Comparison of ENCODE assay signal across 25 cellular contexts in the genomic region with DNA sequence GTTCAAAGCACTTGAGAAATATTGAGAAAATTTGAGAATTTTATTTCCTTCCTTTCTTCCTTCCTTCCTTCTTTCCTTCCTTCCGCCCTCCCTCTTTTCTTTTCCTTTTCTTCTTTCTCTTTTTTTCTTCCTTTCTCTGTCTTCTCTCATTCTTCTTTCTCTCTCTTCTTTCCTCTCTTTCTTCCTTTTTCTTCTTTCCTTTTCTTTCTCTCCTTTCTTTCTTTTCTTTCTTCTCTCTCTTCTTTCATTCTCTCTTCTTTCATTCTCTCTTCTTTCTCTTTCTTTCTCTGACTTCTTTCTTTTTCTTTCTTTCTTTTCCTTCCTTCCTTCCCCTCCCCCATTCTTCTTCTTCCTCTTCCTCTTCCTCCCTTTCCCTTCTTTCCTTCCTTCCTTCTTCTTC. TPM values are rescaled to one million over a fixed set of nuclear protein-coding genes. Genes with fewer than 3 reads are reported as not detected.
A peak's percentile ranks its signal among the peaks of the same experiment; 100 is the strongest.
DNase-seq lines count a peak whose midpoint lies in the region; ATAC-seq, FAIRE-seq and TF ChIP-seq lines count a peak whose summit lies in the region.
"Had no signal": no experiment of that assay in that cellular context is flagged by ENCODE, and none has a peak within 500 bp of the region (broad histone marks: within the 10 kb centered on the region; RNA-seq: fewer than 3 reads in every experiment).

No MANE protein-coding gene starts in this region.

- no peaks in the 10 kb centered on the region for H4K20me1 ChIP-seq in K562 (replicated peaks; ENCODE audit: control insufficient read depth, insufficient read depth, low read length)

- H3K9ac ChIP-seq in K562 (ENCODE audit: insufficient read depth in 1 of 2, low read depth in 2 of 2, low read length in 2 of 2), result no peak overlapping the region
- H3K9ac ChIP-seq: BLaER1 treated with 17β-estradiol and CSF1 and Interleukin-3, amounts not matched to agents 10 nM and 100 nM had no signal

- no peaks in the 10 kb centered on the region for H3K36me3 Mint-ChIP-seq in natural killer cell
- H3K36me3 Mint-ChIP-seq in natural killer cell treated with Interleukin-12 subunit alpha and Interleukin-12 subunit beta and Interleukin-15 and Interleukin-18, amount 100 ng/mL, for 72 hours, result no peaks in the 10 kb centered on the region
- H3K36me3 Mint-ChIP-seq in CD8-positive, alpha-beta T cell, result no peaks in the 10 kb centered on the region
- H3K36me3 Mint-ChIP-seq: CD8-positive, alpha-beta memory T cell had no signal

- TF ChIP-seq RAD21 in K562 (CRISPR knock-in tag; conservative IDR thresholded peaks at IDR 0.05 in 1 of 2, IDR thresholded peaks at IDR 0.05 in 1 of 2), result no peak

- H3K36me3 ChIP-seq in CD8-positive, alpha-beta T cell (ENCODE audit: insufficient read depth, low read length), result no peaks in the 10 kb centered on the region
- H3K36me3 ChIP-seq in K562 (ENCODE audit: control insufficient read depth, insufficient read depth, low read length) (no peaks in the 10 kb centered on the region), MG63 (no peaks in the 10 kb centered on the region)

- DNase-seq in natural killer cell (no peak), K562 (ENCODE audit: extremely low read depth in 1 of 4, low spot score in 3 of 4) (no peak), NCI-H510A (lab: John Stamatoyannopoulos, UW) (no peak), MG63 (no peak)
- no peak for DNase-seq in natural killer cell treated with Interleukin-12 subunit alpha and Interleukin-12 subunit beta and Interleukin-15 and Interleukin-18, amount 100 ng/mL, for 72 hours (ENCODE audit: low spot score)
- DNase-seq in CD8-positive, alpha-beta T cell, result no peak
- DNase-seq: 8988T; ACHN; CD4-positive, alpha-beta T cell; CD8-positive, alpha-beta memory T cell; COR-L47; DMS 273 treated with DMSO at 0.1 percent for 48 hours; DMS153; DMS53; DMS79; DND-41; EL; GDM1 had no signal

- H3K4me2 ChIP-seq in K562 (ENCODE audit: insufficient read depth, low read length), result no peak overlapping the region
- H3K4me2 ChIP-seq: BLaER1 treated with 17β-estradiol and CSF1 and Interleukin-3, amounts not matched to agents 10 nM and 100 nM had no signal

- in situ Hi-C loops in K562 (cut with MboI), result no loop called here

- no peak overlapping the region for H3K27ac Mint-ChIP-seq in natural killer cell
- H3K27ac Mint-ChIP-seq in natural killer cell treated with Interleukin-12 subunit alpha and Interleukin-12 subunit beta and Interleukin-15 and Interleukin-18, amount 100 ng/mL, for 72 hours, result no peak overlapping the region
- no peak overlapping the region for H3K27ac Mint-ChIP-seq in CD8-positive, alpha-beta T cell
- H3K27ac Mint-ChIP-seq: CD4-positive, alpha-beta T cell had no signal

- H3K27ac ChIP-seq in CD8-positive, alpha-beta T cell (ENCODE audit: low read depth, low read length), result no peak overlapping the region
- H3K27ac ChIP-seq in K562 (ENCODE audit: extremely low read depth, low read depth, low read length), result no peak overlapping the region
- H3K27ac ChIP-seq: BLaER1 treated with 17β-estradiol and CSF1 and Interleukin-3, amounts not matched to agents 10 nM and 100 nM; C4-2B had no signal

- no CpG with 5 or more reads among the region's 1 CpG for WGBS in K562 (ENCODE audit: insufficient coverage, low coverage, missing lambda C conversion rate)

- no peak for FAIRE-seq in K562 (lab: Jason Lieb, UNC)
- FAIRE-seq: A204.1, GM12878, GM12892, GM18507 had no signal

- CTCF ChIA-PET in CD8-positive, alpha-beta T cell (lab: Charles Lee), result no interaction called here
- CTCF ChIA-PET in K562 (lab: Yijun Ruan, JAX; ENCODE audit: low intra/inter-chr PET ratio), result no interaction called here

- no peak overlapping the region for H3K4me3 ChIP-seq in CD8-positive, alpha-beta T cell (ENCODE audit: low read depth, low read length)
- H3K4me3 ChIP-seq in K562 (no peak overlapping the region), MG63 (no peak overlapping the region)
- H3K4me3 ChIP-seq: BLaER1 treated with 17β-estradiol and CSF1 and Interleukin-3, amounts not matched to agents 10 nM and 100 nM; GM12878 had no signal

- H2AFZ ChIP-seq in K562 (ENCODE audit: low read depth, low read length), result no peak overlapping the region

- BruUV-seq in K562 (replicated peaks; lab: Mats Ljungman, UMichigan), result no TSS peak

- ATAC-seq in natural killer cell, result no peak
- ATAC-seq in natural killer cell treated with Interleukin-12 subunit alpha and Interleukin-12 subunit beta and Interleukin-15 and Interleukin-18, amount 100 ng/mL, for 72 hours, result no peak
- no peak for ATAC-seq in CD8-positive, alpha-beta T cell
- no peak for ATAC-seq in K562
- ATAC-seq: GM12878 had no signal

- no peaks in the 10 kb centered on the region for H3K9me3 ChIP-seq in CD8-positive, alpha-beta T cell (ENCODE audit: low read length)
- H3K9me3 ChIP-seq in K562 (replicated peaks; ENCODE audit: control insufficient read depth, insufficient read depth, low read depth, low read length), result no peaks in the 10 kb centered on the region
- H3K9me3 ChIP-seq in MG63, result no peaks in the 10 kb centered on the region

- H3K4me1 ChIP-seq in CD8-positive, alpha-beta T cell (ENCODE audit: insufficient read depth, low read length), result no peaks in the 10 kb centered on the region
- H3K4me1 ChIP-seq in K562 (replicated peaks in 1 of 2; ENCODE audit: control insufficient read depth in 2 of 2, insufficient read depth in 2 of 2, low read length in 2 of 2), result no peaks in the 10 kb centered on the region

- H3K9me3 Mint-ChIP-seq in natural killer cell, result no peaks in the 10 kb centered on the region
- no peaks in the 10 kb centered on the region for H3K9me3 Mint-ChIP-seq in natural killer cell treated with Interleukin-12 subunit alpha and Interleukin-12 subunit beta and Interleukin-15 and Interleukin-18, amount 100 ng/mL, for 72 hours
- H3K9me3 Mint-ChIP-seq in CD8-positive, alpha-beta T cell, result no peaks in the 10 kb centered on the region
- H3K9me3 Mint-ChIP-seq: CD4-positive, alpha-beta T cell had no signal

- intact Hi-C loops in natural killer cell (cut with micrococcal nuclease), result no loop called here
- intact Hi-C loops in CD8-positive, alpha-beta T cell (cut with DNase I, micrococcal nuclease), result no loop called here
- intact Hi-C loops in K562 (cut with micrococcal nuclease), result no loop called here

- no peaks in the 10 kb centered on the region for H3K27me3 ChIP-seq in CD8-positive, alpha-beta T cell (ENCODE audit: insufficient read depth, low read length)
- H3K27me3 ChIP-seq in K562 (ENCODE audit: control insufficient read depth in 2 of 2, insufficient read depth in 2 of 2, low read length in 2 of 2) (peaks cover 0 to 2% of the 10 kb centered on the region in 2 experiments; a peak in 2 of 5 replicates), MG63 (no peaks in the 10 kb centered on the region)
- H3K27me3 ChIP-seq: BLaER1 treated with 17β-estradiol and CSF1 and Interleukin-3, amounts not matched to agents 10 nM and 100 nM had no signal

- no peaks in the 10 kb centered on the region for H3K9me1 ChIP-seq in K562 (ENCODE audit: control insufficient read depth, insufficient read depth, low read length)

- no peak for TF ChIP-seq POLR2A in K562 (conservative IDR thresholded peaks at IDR 0.05)

- H3K27me3 Mint-ChIP-seq in natural killer cell (ENCODE audit: low read depth in 2 of 2), result peaks cover 5 to 9% of the 10 kb centered on the region in 2 donors
- peaks cover 4 to 13% of the 10 kb centered on the region in 2 donors for H3K27me3 Mint-ChIP-seq in natural killer cell treated with Interleukin-12 subunit alpha and Interleukin-12 subunit beta and Interleukin-15 and Interleukin-18, amount 100 ng/mL, for 72 hours
- peaks cover 20% of the 10 kb centered on the region for H3K27me3 Mint-ChIP-seq in CD8-positive, alpha-beta T cell (ENCODE audit: low read depth)

- H3K4me3 Mint-ChIP-seq in natural killer cell, result no peak overlapping the region
- H3K4me3 Mint-ChIP-seq in natural killer cell treated with Interleukin-12 subunit alpha and Interleukin-12 subunit beta and Interleukin-15 and Interleukin-18, amount 100 ng/mL, for 72 hours, result no peak overlapping the region
- H3K4me3 Mint-ChIP-seq in CD8-positive, alpha-beta T cell, result no peak overlapping the region
- H3K4me3 Mint-ChIP-seq: CD4-positive, alpha-beta T cell; CD8-positive, alpha-beta memory T cell had no signal

- H3K4me1 Mint-ChIP-seq in natural killer cell, result no peaks in the 10 kb centered on the region
- H3K4me1 Mint-ChIP-seq in natural killer cell treated with Interleukin-12 subunit alpha and Interleukin-12 subunit beta and Interleukin-15 and Interleukin-18, amount 100 ng/mL, for 72 hours (ENCODE audit: low read depth in 2 of 2), result no peaks in the 10 kb centered on the region
- H3K4me1 Mint-ChIP-seq in CD8-positive, alpha-beta T cell (ENCODE audit: low read depth), result no peaks in the 10 kb centered on the region
- H3K4me1 Mint-ChIP-seq: CD8-positive, alpha-beta memory T cell had no signal

- TF ChIP-seq EP300 in K562 (IDR thresholded peaks at IDR 0.05; ENCODE audit: low read length), result no peak

- POLR2A ChIA-PET in CD8-positive, alpha-beta T cell (lab: Charles Lee), result no interaction called here
- POLR2A ChIA-PET in K562 (lab: Yijun Ruan, JAX), result no interaction called here

- H3K79me2 ChIP-seq in K562 (ENCODE audit: control insufficient read depth, insufficient read depth, low read length), result no peaks in the 10 kb centered on the region

- TF ChIP-seq CTCF in natural killer cell (IDR thresholded peaks at IDR 0.05) (peak; percentile 11), K562 (IDR thresholded peaks at IDR 0.05 in 2 of 3, conservative IDR thresholded peaks at IDR 0.05 in 1 of 3; ENCODE audit: insufficient read depth in 2 of 3, low read depth in 1 of 3, low read length in 3 of 3) (no peak)
- peak; percentile 37 for TF ChIP-seq CTCF in CD8-positive, alpha-beta T cell (IDR thresholded peaks at IDR 0.05)

RNA-seq across cellular contexts. Expression of a gene that starts 44.9 kb away (rescaled TPM):
- total RNA-seq in natural killer cell (under 1 TPM in 1 of 3 donors, not detected in 2; 0.34 TPM), K562 (2014; rRNA removed) (0.53 and 2.0 TPM in 2 replicates), K562 (2014; rRNA removed; fragmentation: Illumina TruSeq; extraction: Trizol) (2.1 and 3.2 TPM in 2 replicates), K562 (2015; rRNA removed; fragmentation: Illumina TruSeq; extraction: Trizol) (1.5 and 2.6 TPM in 2 replicates), K562 (2021) (1.2 and 1.3 TPM in 2 replicates)
- not detected for total RNA-seq in natural killer cell treated with Interleukin-12 subunit alpha and Interleukin-12 subunit beta and Interleukin-15 and Interleukin-18, amount 100 ng/mL, for 72 hours
- total RNA-seq in CD8-positive, alpha-beta T cell, result not detected
- 0.72 and 0.99 TPM in 2 replicates for total RNA-seq in K562 (2011; cell fraction: chromatin; rRNA removed; ENCODE audit: low replicate concordance)
- total RNA-seq in K562 (2011; cell fraction: nucleolus; rRNA removed), result not detected in 2 replicates
- total RNA-seq in K562 (2011; cell fraction: nucleoplasm; rRNA removed), result 0.51 TPM in 1 of 2 replicates, not detected in the other
- polyA plus RNA-seq in K562 (2011; rRNA removed) (0.39 and 0.72 TPM in 2 replicates), K562 (2014; fragmentation: Illumina TruSeq; extraction: Trizol) (1.1 and 1.5 TPM in 2 replicates), K562 (2014; fragmentation: Nextera tagmentation; extraction: Ambion mirVana) (1 to 10 TPM; 5.1 to 9.2 TPM), K562 (2014; rRNA removed) (0.54 and 2.5 TPM in 2 replicates)
- 0.30 and 0.31 TPM in 2 replicates for polyA plus RNA-seq in K562 (2011; cell fraction: cytosol; rRNA removed)
- polyA plus RNA-seq in K562 (2011; cell fraction: nucleus; rRNA removed), result 0.16 and 2.0 TPM in 2 replicates
- 1.2 and 4.5 TPM in 2 replicates for polyA plus RNA-seq in K562 (2012)
- 1.5 and 3.8 TPM in 2 replicates for polyA minus RNA-seq in K562 (2011; rRNA and poly(A)+ RNA removed)
- polyA minus RNA-seq in K562 (2011; cell fraction: cytosol; rRNA and poly(A)+ RNA removed), result not detected in 2 replicates
- 2.1 TPM in 1 of 2 replicates, not detected in the other for polyA minus RNA-seq in K562 (2011; cell fraction: nucleus; rRNA and poly(A)+ RNA removed)
- 0.37 and 2.0 TPM in 2 replicates for total RNA-seq in MG63 (2014; rRNA removed; shearing (Covaris generic); ENCODE audit: low replicate concordance)
- total RNA-seq: CD4-positive, alpha-beta T cell; G401 had no signal
- polyA plus RNA-seq: CD8-positive, alpha-beta memory T cell had no signal

Comparison
In these comparisons a context has a peak if more than half of its experiments do, and no peak if none do; other contexts are left out.
1. CTCF ChIP-seq: peak in natural killer cell (single experiment) and CD8-positive, alpha-beta T cell (single experiment); none in K562 (0 of 3).